22 cellular contexts compared by ENCODE assay signal in the genomic region with DNA sequence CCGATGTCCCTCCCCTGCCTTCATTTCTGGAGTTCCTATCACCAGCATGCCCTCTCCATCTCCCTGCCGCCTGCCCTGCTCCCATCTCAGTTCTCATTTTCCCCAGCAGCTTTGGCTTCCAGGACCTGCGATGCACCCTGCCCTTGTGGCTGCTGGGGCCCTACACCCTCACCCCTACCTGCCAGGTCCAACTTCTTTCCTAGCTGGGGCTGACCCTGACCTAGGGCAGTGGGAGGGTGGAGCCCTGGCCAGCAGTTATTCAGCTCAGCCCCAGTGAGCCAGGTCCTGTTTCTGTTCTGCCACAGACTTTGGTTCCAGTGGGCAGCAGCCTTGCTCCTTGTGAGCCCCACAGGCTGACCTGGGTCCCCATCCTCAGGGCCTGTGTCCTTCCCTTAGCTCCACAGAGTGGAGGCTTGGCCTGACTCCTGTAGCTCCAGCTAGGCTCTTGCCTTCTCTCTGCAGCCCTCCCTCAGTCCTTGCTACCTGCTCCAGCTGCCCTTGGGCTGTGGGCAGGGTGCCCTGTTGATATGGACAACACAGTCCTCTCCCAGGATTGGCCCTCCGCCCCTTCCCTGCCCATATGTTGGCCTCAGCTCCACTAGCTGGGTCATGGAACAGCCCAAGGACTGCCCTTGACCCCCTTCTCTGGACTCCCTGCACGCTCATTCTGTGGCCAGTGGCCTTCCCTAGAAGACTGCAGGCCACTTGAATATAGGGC. TPM values are rescaled to one million over a fixed set of nuclear protein-coding genes. Genes with fewer than 3 reads are reported as not detected.
A peak's percentile ranks its signal among the peaks of the same experiment; 100 is the strongest.
DNase-seq lines count a peak whose midpoint lies in the region; ATAC-seq, FAIRE-seq and TF ChIP-seq lines count a peak whose summit lies in the region.
"Had no signal": no experiment of that assay in that cellular context is flagged by ENCODE, and none has a peak within 500 bp of the region (broad histone marks: within the 10 kb centered on the region; RNA-seq: fewer than 3 reads in every experiment).

No MANE protein-coding gene starts in this region.

- peaks cover 0 to 2% of the 10 kb centered on the region in 2 experiments; a peak in 1 of 4 replicates for H3K79me1 ChIP-seq in IMR-90 (ENCODE audit: low read depth in 1 of 2, low read length in 2 of 2)

- no peaks in the 10 kb centered on the region for H3K9me3 ChIP-seq in IMR-90 (ENCODE audit: control insufficient read depth, insufficient read depth, low read length)
- H3K9me3 ChIP-seq in adrenal gland (replicated peaks in 1 of 3): no peaks in the 10 kb centered on the region
- H3K9me3 ChIP-seq in HepG2 (ENCODE audit: low read length): no peaks in the 10 kb centered on the region
- no peaks in the 10 kb centered on the region for H3K9me3 ChIP-seq in sigmoid colon

- no peak for FAIRE-seq in HepG2 (lab: Jason Lieb, UNC)
- FAIRE-seq: D721Med, GM12892, GM18507, RCC 7860 had no signal

- H3K36me3 ChIP-seq in IMR-90 (ENCODE audit: control insufficient read depth, insufficient read depth, low read length) (no peaks in the 10 kb centered on the region), adrenal gland (replicated peaks in 1 of 2) (no peaks in the 10 kb centered on the region), HepG2 (replicated peaks in 1 of 2; ENCODE audit: control insufficient read depth in 1 of 2, insufficient read depth in 2 of 2, low read length in 2 of 2) (no peaks in the 10 kb centered on the region), sigmoid colon (no peaks in the 10 kb centered on the region)

- peak overlapping the region; percentile 12; the same call in 1 of the 2 replicates for H3K4ac ChIP-seq in IMR-90 (ENCODE audit: low read depth, low read length)

- H3K4me3 ChIP-seq in IMR-90 (ENCODE audit: insufficient read depth, low read depth, low read length) (no peak overlapping the region), adrenal gland (no peak overlapping the region), HepG2 (replicated peaks in 1 of 3; ENCODE audit: insufficient read depth in 1 of 3, low read depth in 2 of 3, low read length in 3 of 3) (no peak overlapping the region), sigmoid colon (no peak overlapping the region)
- H3K4me3 ChIP-seq: SK-N-MC had no signal

- H3K9me1 ChIP-seq in IMR-90 (ENCODE audit: insufficient read depth, low read length): peaks cover 19% of the 10 kb centered on the region

- H2AFZ ChIP-seq in IMR-90 (replicated peaks; ENCODE audit: low read length, poor library complexity) (no peak overlapping the region), HepG2 (ENCODE audit: low read length) (no peak overlapping the region)

- CTCF ChIA-PET in IMR-90 (lab: Yijun Ruan, JAX) (no interaction called here), HepG2 (lab: Yijun Ruan, JAX; ENCODE audit: low intra/inter-chr PET ratio, low total read pairs) (no interaction called here)

- DNase-seq in IMR-90 (no peak), adrenal gland (peak; percentile 54 to 72 (median 62)), HepG2 (ENCODE audit: low spot score) (no peak), sigmoid colon (peak; percentile 35), COR-L47 (lab: John Stamatoyannopoulos, UW) (no peak), superior temporal gyrus (ENCODE audit: extremely low spot score) (no peak), NCI-H187 (lab: John Stamatoyannopoulos, UW) (no peak), NCI-H2029 (lab: John Stamatoyannopoulos, UW) (no peak)
- DNase-seq: ACHN; C1 segment of cervical spinal cord; CD8-positive, alpha-beta memory T cell; H7; HFFc6; NCI-H1417 treated with DMSO at 0.1 percent for 48 hours; NCI-H2081; SHP77 had no signal

- H3K18ac ChIP-seq in IMR-90 (ENCODE audit: low read depth, low read length): no peak overlapping the region

- no peak overlapping the region for H2BK15ac ChIP-seq in IMR-90 (ENCODE audit: low read depth, low read length)

- H2BK120ac ChIP-seq in IMR-90 (ENCODE audit: low read depth, low read length): peak overlapping the region; percentile 28; the same call in 1 of the 2 replicates

- TF ChIP-seq POLR2A in IMR-90 (IDR thresholded peaks at IDR 0.05; ENCODE audit: low read depth, low read length) (no peak), adrenal gland (IDR thresholded peaks at IDR 0.05) (no peak), HepG2 (IDR thresholded peaks at IDR 0.05; ENCODE audit: insufficient read depth in 1 of 2, low read depth in 2 of 2, low read length in 2 of 2) (no peak), sigmoid colon (IDR thresholded peaks at IDR 0.05) (no peak)

- H3K27me3 ChIP-seq in IMR-90 (ENCODE audit: control insufficient read depth, insufficient read depth, low read length): no peaks in the 10 kb centered on the region
- H3K27me3 ChIP-seq in adrenal gland: no peaks in the 10 kb centered on the region
- peaks cover 0 to under 1% of the 10 kb centered on the region in 2 experiments; a peak in 1 of 5 replicates for H3K27me3 ChIP-seq in HepG2 (ENCODE audit: control insufficient read depth in 1 of 2, insufficient read depth in 2 of 2, low read length in 2 of 2)
- no peaks in the 10 kb centered on the region for H3K27me3 ChIP-seq in sigmoid colon

- no peak overlapping the region for H3K23ac ChIP-seq in IMR-90 (ENCODE audit: low read depth, low read length)

- TF ChIP-seq CTCF in IMR-90 (conservative IDR thresholded peaks at IDR 0.05; ENCODE audit: low read depth, low read length) (no peak), adrenal gland (IDR thresholded peaks at IDR 0.05) (no peak), HepG2 (CRISPR knock-in tag; IDR thresholded peaks at IDR 0.05) (no peak), sigmoid colon (IDR thresholded peaks at IDR 0.05) (no peak)

- POLR2A ChIA-PET in IMR-90 (lab: Charles Lee; ENCODE audit: unreplicated experiment) (no interaction called here), HepG2 (lab: Yijun Ruan, JAX) (no interaction called here)

- WGBS in IMR-90 (ENCODE audit: extremely low coverage in 2 of 2, insufficient read length in 1 of 2), 2 experiments: 80% methylated on average over 1 of the region's 5 CpGs; no CpG with 5 or more reads in 1 of the 2 experiments
- WGBS in adrenal gland, 4 donors: 67 to 70% (median 68%) methylated on average over 4 to 5 of the region's 5 CpGs
- 62% methylated on average over 4 of the region's 5 CpGs for WGBS in HepG2 (ENCODE audit: low lambda C conversion rate)
- WGBS in sigmoid colon, 2 donors: 93 to 94% methylated on average over 5 of the region's 5 CpGs

- ATAC-seq in IMR-90 (ENCODE audit: low read depth) (no peak), HepG2 (peak; percentile 70)

- H2AK5ac ChIP-seq in IMR-90 (ENCODE audit: low read depth, low read length): peak overlapping the region; percentile 6; the same call in 1 of the 2 replicates

- no peak overlapping the region for H3K56ac ChIP-seq in IMR-90 (ENCODE audit: extremely low read depth, insufficient read depth, low read length)

- H2BK5ac ChIP-seq in IMR-90 (ENCODE audit: low read depth, low read length, poor library complexity, severe bottlenecking): no peak overlapping the region

- TF ChIP-seq RAD21 in IMR-90 (IDR thresholded peaks at IDR 0.05; ENCODE audit: low read length): no peak
- TF ChIP-seq RAD21 in HepG2 (CRISPR knock-in tag; IDR thresholded peaks at IDR 0.05): no peak

- no peak for TF ChIP-seq EP300 in HepG2 (IDR thresholded peaks at IDR 0.05; ENCODE audit: low read depth in 2 of 2, low read length in 2 of 2)
- no peak for TF ChIP-seq EP300 in HepG2 (CRISPR knock-in tag; IDR thresholded peaks at IDR 0.05; ENCODE audit: borderline replicate concordance)
- TF ChIP-seq EP300 in sigmoid colon (IDR thresholded peaks at IDR 0.05): no peak

- no peaks in the 10 kb centered on the region for H4K20me1 ChIP-seq in IMR-90 (ENCODE audit: insufficient read depth, low read length)
- H4K20me1 ChIP-seq in HepG2 (ENCODE audit: insufficient read depth, low read length): no peaks in the 10 kb centered on the region

- no peaks in the 10 kb centered on the region for H3K79me2 ChIP-seq in HepG2 (ENCODE audit: insufficient read depth, low read length)

- no peak overlapping the region for H3K27ac ChIP-seq in IMR-90 (ENCODE audit: insufficient read depth, low read length)
- peak overlapping the region in 3 of 5 donors; percentile 17 to 85 (median 75) for H3K27ac ChIP-seq in adrenal gland
- no peak overlapping the region for H3K27ac ChIP-seq in HepG2 (ENCODE audit: extremely low read length, insufficient read depth, low read length)
- peak overlapping the region in 1 of 4 donors; percentile 42 for H3K27ac ChIP-seq in sigmoid colon
- H3K27ac ChIP-seq: KMS-11, SK-N-MC had no signal

- H4K91ac ChIP-seq in IMR-90 (ENCODE audit: insufficient read depth, low read depth, low read length): peak overlapping the region; percentile 38; the same call in 1 of the 2 replicates

- in situ Hi-C loops in IMR-90 (cut with MboI; ENCODE audit: low sequenced_read_pairs) (no loop called here), HepG2 (cut with HindIII; ENCODE audit: extremely low pct_ligation_motif_present, low pct_unique_long_range_greater_than_20kb) (no loop called here)

- H4K8ac ChIP-seq in IMR-90 (ENCODE audit: low read depth in 2 of 2, low read length in 2 of 2): no peak overlapping the region

- intact Hi-C loops in IMR-90 (cut with micrococcal nuclease) (no loop called here), adrenal gland (cut with DNase I) (no loop called here), HepG2 (cut with micrococcal nuclease; ENCODE audit: unreplicated experiment) (no loop called here), sigmoid colon (cut with DNase I) (no loop called here)

- H4K5ac ChIP-seq in IMR-90 (ENCODE audit: low read depth, low read length): no peak overlapping the region

- H3K4me1 ChIP-seq in IMR-90 (ENCODE audit: control insufficient read depth, insufficient read depth, low read length): peaks cover 6% of the 10 kb centered on the region; the same call in 1 of the 2 replicates
- peaks cover 16 to 26% of the 10 kb centered on the region in 2 donors for H3K4me1 ChIP-seq in adrenal gland (replicated peaks in 1 of 2)
- peaks cover 40% of the 10 kb centered on the region for H3K4me1 ChIP-seq in HepG2 (ENCODE audit: insufficient read depth, low read length)
- H3K4me1 ChIP-seq in sigmoid colon: peaks cover 0 to 14% (median 2%) of the 10 kb centered on the region in 4 donors

- peak overlapping the region; percentile 25 for H2AK9ac ChIP-seq in IMR-90 (replicated peaks; ENCODE audit: low read depth, low read length, poor library complexity)

- BruUV-seq in IMR-90 (replicated peaks; lab: Mats Ljungman, UMichigan) (no TSS peak), HepG2 (replicated peaks; lab: Mats Ljungman, UMichigan) (no TSS peak)

- H3K4me2 ChIP-seq in IMR-90 (ENCODE audit: low read depth, low read length) (no peak overlapping the region), HepG2 (ENCODE audit: low read depth, low read length) (peak overlapping the region; percentile 1; the same call in 1 of the 2 replicates)
- H3K4me2 ChIP-seq: KMS-11 had no signal

- dilution Hi-C loops in IMR-90 (cut with HindIII; ENCODE audit: low sequenced_read_pairs, unreplicated experiment): no loop called here

- H3K14ac ChIP-seq in IMR-90 (replicated peaks; ENCODE audit: low read depth, low read length): peak overlapping the region; percentile 42; the same call in 1 of the 2 replicates

- peak overlapping the region; percentile 18 for H2BK20ac ChIP-seq in IMR-90 (ENCODE audit: low read depth, low read length)

- no peak overlapping the region for H3K9ac ChIP-seq in IMR-90 (ENCODE audit: low read depth, low read length)
- no peak overlapping the region for H3K9ac ChIP-seq in HepG2 (ENCODE audit: insufficient read depth, low read depth, low read length)
- H3K9ac ChIP-seq: KMS-11 had no signal

RNA-seq across cellular contexts. Expression of a gene that starts 34.7 kb away (rescaled TPM):
- total RNA-seq in IMR-90 (2012; rRNA removed): 32.4 and 40.3 TPM in 2 replicates
- 27.9 and 35.9 TPM in 2 replicates for polyA plus RNA-seq in IMR-90 (2012; rRNA removed)
- polyA plus RNA-seq in IMR-90 (2012; cell fraction: cytosol; rRNA removed): 6.7 and 13.5 TPM in 2 replicates
- polyA plus RNA-seq in IMR-90 (2012; cell fraction: nucleus; rRNA removed; ENCODE audit: low replicate concordance): 26.0 and 126 TPM in 2 replicates
- 10 to 100 TPM; 47.3 to 92.7 (median 60.1) TPM for total RNA-seq in adrenal gland
- 100 to 1,000 TPM in 1 of 3 donors, 10 to 100 TPM in 2; 83.9 to 123 (median 85.5) TPM for polyA plus RNA-seq in adrenal gland
- 24.2 and 26.3 TPM in 2 replicates for total RNA-seq in HepG2 (2016; rRNA removed; fragmentation: Illumina TruSeq; extraction: Trizol)
- 46.8 and 50.2 TPM in 2 replicates for total RNA-seq in HepG2 (2016; cell fraction: cytosol; rRNA removed; fragmentation: Illumina TruSeq; extraction: Trizol; ENCODE audit: low read depth)
- 22.6 and 26.8 TPM in 2 replicates for total RNA-seq in HepG2 (2016; cell fraction: insoluble cytoplasmic fraction; rRNA removed; fragmentation: Illumina TruSeq; extraction: Trizol)
- total RNA-seq in HepG2 (2016; cell fraction: membrane; rRNA removed; fragmentation: Illumina TruSeq; extraction: Trizol): 33.9 and 39.4 TPM in 2 replicates
- total RNA-seq in HepG2 (2016; cell fraction: nucleus; rRNA removed; fragmentation: Illumina TruSeq; extraction: Trizol): 46.0 and 49.4 TPM in 2 replicates
- polyA plus RNA-seq in HepG2 (2011; rRNA removed): 41.2 and 48.5 TPM in 2 replicates
- polyA plus RNA-seq in HepG2 (2011; cell fraction: cytosol; rRNA removed): 18.2 and 27.4 TPM in 2 replicates
- polyA plus RNA-seq in HepG2 (2011; cell fraction: nucleus; rRNA removed): 67.4 and 75.3 TPM in 2 replicates
- 25.2 and 25.7 TPM in 2 replicates for polyA plus RNA-seq in HepG2 (2012)
- polyA plus RNA-seq in HepG2 (2016; cell fraction: cytosol; fragmentation: Illumina TruSeq; extraction: Trizol; ENCODE audit: low read depth): 4.8 and 5.1 TPM in 2 replicates
- polyA plus RNA-seq in HepG2 (2016; cell fraction: insoluble cytoplasmic fraction; fragmentation: Illumina TruSeq; extraction: Trizol; ENCODE audit: low read depth): 22.3 and 24.1 TPM in 2 replicates
- polyA plus RNA-seq in HepG2 (2016; cell fraction: membrane; fragmentation: Illumina TruSeq; extraction: Trizol; ENCODE audit: low read depth): 14.2 and 15.0 TPM in 2 replicates
- polyA plus RNA-seq in HepG2 (2016; cell fraction: nucleus; fragmentation: Illumina TruSeq; extraction: Trizol; ENCODE audit: insufficient read depth, low read depth): 82.8 and 84.3 TPM in 2 replicates
- polyA minus RNA-seq in HepG2 (2011; rRNA and poly(A)+ RNA removed; ENCODE audit: low replicate concordance): 27.2 and 64.4 TPM in 2 replicates
- polyA minus RNA-seq in HepG2 (2011; cell fraction: cytosol; rRNA and poly(A)+ RNA removed): 24.8 and 25.2 TPM in 2 replicates
- 124 and 137 TPM in 2 replicates for polyA minus RNA-seq in HepG2 (2011; cell fraction: nucleus; rRNA and poly(A)+ RNA removed)
- 10 to 100 TPM; 27.8 to 43.2 (median 36.3) TPM for total RNA-seq in sigmoid colon
- polyA plus RNA-seq in sigmoid colon: 10 to 100 TPM; 39.0 to 45.5 (median 39.8) TPM

Comparison
In these comparisons a context has a peak if more than half of its experiments do, and no peak if none do; other contexts are left out.
1. DNase-seq: peak in adrenal gland (7 of 7) and sigmoid colon (single experiment); none in IMR-90 (single experiment), HepG2 (single experiment), COR-L47 (single experiment), superior temporal gyrus (single experiment), NCI-H187 (0 of 2) and NCI-H2029 (single experiment).
2. H3K27ac ChIP-seq: peak in adrenal gland (3 of 5); none in IMR-90 (single experiment) and HepG2 (single experiment).